Comparison of ENCODE assay signal across 30 cellular contexts in the genomic region with DNA sequence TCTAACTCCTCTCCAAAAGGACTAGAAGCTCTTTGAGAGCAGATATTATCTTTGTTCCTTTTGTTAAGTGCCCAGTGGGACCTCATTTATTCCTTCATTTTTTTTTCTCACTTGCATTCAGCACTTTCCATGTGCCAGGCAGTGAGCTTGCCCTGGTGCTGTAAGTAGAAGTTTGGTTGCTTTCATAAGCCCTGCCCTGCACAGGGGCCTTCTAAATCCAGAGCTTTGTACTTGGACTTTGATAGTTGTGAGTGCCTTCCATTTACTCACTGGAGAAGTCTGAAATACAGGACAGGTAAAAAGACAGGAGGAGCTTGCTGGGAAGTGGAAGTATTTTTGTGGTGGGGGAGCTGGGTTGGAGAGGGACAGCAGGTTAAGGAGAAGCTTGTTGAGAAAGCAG. TPM values are rescaled to one million over a fixed set of nuclear protein-coding genes. Genes with fewer than 3 reads are reported as not detected.
"Had no signal": no experiment of that assay in that cellular context is flagged by ENCODE, and none has a peak within 500 bp of the region (broad histone marks: within the 10 kb centered on the region; RNA-seq: fewer than 3 reads in every experiment).

No MANE protein-coding gene starts in this region.

- H3K27me3 ChIP-seq: stomach, suprapubic skin, testis, thyroid gland, tibial artery, tibial nerve, transverse colon, upper lobe of left lung, uterus, vagina had no signal

- DNase-seq: stimulated activated CD4-positive, alpha-beta T cell treated with anti-CD3 and anti-CD28 coated beads, Interleukin-2, amount 100 ng/mL, for 48 hours; stimulated activated CD4-positive, alpha-beta T cell treated with anti-CD3 and anti-CD28 coated beads, Interleukin-4, amount 100 ng/mL, for 1 hour; stimulated activated CD4-positive, alpha-beta T cell treated with anti-CD3 and anti-CD28 coated beads, Interleukin-4, amount 100 ng/mL, for 24 hours; stimulated activated CD4-positive, alpha-beta T cell treated with anti-CD3 and anti-CD28 coated beads, Interleukin-4, amount 100 ng/mL, for 4 hours; stimulated activated CD8-positive, alpha-beta memory T cell treated with anti-CD3 and anti-CD28 coated beads, Interleukin-4, amount 100 ng/mL, for 48 hours; stimulated activated naive B cell treated with anti-CD40 and anti-IgM and Interleukin-4, amounts not matched to agents 10 μg/mL and 1 μg/mL and 100 μg/mL, for 72 hours; stimulated activated naive CD4-positive, alpha-beta T cell; stimulated activated naive CD4-positive, alpha-beta T cell treated with Interleukin-2 at 50 U/mL for 16 hours; stimulated activated naive CD8-positive, alpha-beta T cell treated with anti-CD3 and anti-CD28 coated beads, Interleukin-15, amount 100 ng/mL, for 72 hours; stimulated activated naive CD8-positive, alpha-beta T cell treated with anti-CD3 and anti-CD28 coated beads, Interleukin-15, Interleukin-2, amounts not matched to agents 100 U/mL and 50 U/mL, for 24 hours; stomach; substantia nigra; testis; thyroid gland; tibial artery; transverse colon; trophoblast cell; upper lobe of left lung; uterus had no signal

- H3K4me3 ChIP-seq: stomach, suprapubic skin, testis, thoracic aorta, thyroid gland, tibial artery, tibial nerve, transverse colon, upper lobe of left lung, uterus, vagina had no signal

- H3K9me3 ChIP-seq: stomach, suprapubic skin, testis, thoracic aorta, thyroid gland, tibial artery, tibial nerve, transverse colon, upper lobe of left lung, uterus, vagina had no signal

- H3K4me1 ChIP-seq: testis, thyroid gland, tibial artery, tibial nerve, uterus, vagina had no signal

- H3K27ac ChIP-seq: stomach, suprapubic skin, testis, thoracic aorta, thyroid gland, tibial artery, tibial nerve, transverse colon, uterus, vagina had no signal

- H3K36me3 ChIP-seq: stomach, suprapubic skin, thoracic aorta, thyroid gland, tibial artery, tibial nerve, transverse colon, upper lobe of left lung, uterus, vagina had no signal

- ATAC-seq: stimulated activated effector memory CD8-positive, alpha-beta T cell treated with anti-CD3 and anti-CD28 coated beads, Interleukin-12 subunit alpha, Interleukin-12 subunit beta, amount 100 ng/mL, for 72 hours; stimulated activated memory B cell treated with anti-CD40 and anti-IgM and Interleukin-4, amounts not matched to agents 10 μg/mL and 1 μg/mL and 100 μg/mL, for 72 hours; stimulated activated naive B cell treated with anti-CD40 and anti-IgM and Interleukin-4, amounts not matched to agents 10 μg/mL and 1 μg/mL and 100 μg/mL, for 72 hours; stimulated activated naive CD8-positive, alpha-beta T cell treated with anti-CD3 and anti-CD28 coated beads, Interleukin-15, amount 100 ng/mL, for 72 hours; stimulated activated naive CD8-positive, alpha-beta T cell treated with anti-CD3 and anti-CD28 coated beads, Interleukin-15, Interleukin-2, amounts not matched to agents 100 U/mL and 50 U/mL, for 24 hours had no signal

RNA-seq across cellular contexts. Expression of a gene that starts 56.7 kb away (rescaled TPM):
- total RNA-seq: stomach, subcutaneous adipose tissue, suprapubic skin, temporal lobe, testis, thoracic aorta, tibial nerve, transverse colon, ureter, urinary bladder, uterus, vagina had no signal
- polyA plus RNA-seq: thymus, urinary bladder had no signal
